Comparison of ENCODE assay signal across 18 cellular contexts in the genomic region with DNA sequence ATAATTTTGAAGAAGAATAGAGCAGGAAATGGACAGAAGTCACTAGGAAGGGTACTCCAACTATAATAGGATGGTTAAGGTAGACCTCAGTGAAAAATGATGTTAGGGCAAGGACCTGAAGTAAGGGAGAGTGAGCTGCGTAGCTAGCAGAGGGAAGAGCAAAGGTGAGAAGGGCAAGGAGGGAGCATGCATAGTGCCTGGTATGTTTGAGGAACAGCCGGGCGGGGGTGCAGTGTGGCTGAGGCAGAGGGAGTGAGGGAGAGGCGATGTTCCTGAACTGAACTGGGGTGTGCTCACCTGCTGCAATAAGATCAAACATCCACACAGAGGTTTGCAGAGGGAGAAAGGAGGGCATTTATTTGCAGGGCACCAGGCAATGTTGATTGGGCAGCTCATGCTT.
DNase-seq lines count a peak whose midpoint lies in the region; ATAC-seq, FAIRE-seq and TF ChIP-seq lines count a peak whose summit lies in the region.
"Had no signal": no experiment of that assay in that cellular context is flagged by ENCODE, and none has a peak within 500 bp of the region (broad histone marks: within the 10 kb centered on the region; RNA-seq: fewer than 3 reads in every experiment).

No MANE protein-coding gene starts in this region.

- peak overlapping the region; percentile 53; the same call in 1 of the 2 replicates for H3K18ac ChIP-seq in H1 (ENCODE audit: extremely low read depth, low read length)

- no peaks in the 10 kb centered on the region for H3K79me2 ChIP-seq in H1 (ENCODE audit: control insufficient read depth in 1 of 2, insufficient read depth in 2 of 2, low read length in 2 of 2)

- H3K9me3 ChIP-seq in H1 (ENCODE audit: insufficient read depth in 2 of 2, low read depth in 1 of 2, low read length in 1 of 2): no peaks in the 10 kb centered on the region
- H3K9me3 ChIP-seq in small intestine (ENCODE audit: control insufficient read depth, low read depth): no peaks in the 10 kb centered on the region
- no peaks in the 10 kb centered on the region for H3K9me3 ChIP-seq in T-helper 17 cell (ENCODE audit: control insufficient read depth, low read length, poor library complexity, severe bottlenecking)

- H3K14ac ChIP-seq in H1 (ENCODE audit: insufficient read length): no peak overlapping the region

- CTCF ChIA-PET in H1 (lab: Charles Lee; ENCODE audit: partially characterized antibody): interaction anchor here (0.6 to 3.8 kb wide), 5 partner anchors 10 to 165 kb away, joined by 3 to 22 read pairs (median 4); no protein-coding TSS in a partner anchor

- no peaks in the 10 kb centered on the region for H3K79me1 ChIP-seq in H1 (ENCODE audit: low read depth, low read length)

- no peak overlapping the region for H3K4ac ChIP-seq in H1 (replicated peaks; ENCODE audit: insufficient read length, low read depth, low read length)

- H2BK120ac ChIP-seq in H1 (replicated peaks; ENCODE audit: low read depth, low read length): no peak overlapping the region

- H3K4me3 Mint-ChIP-seq in T-helper 17 cell: no peak overlapping the region
- H3K4me3 Mint-ChIP-seq: CD14-positive monocyte; CD8-positive, alpha-beta T cell; HFFc6 had no signal

- no peak overlapping the region for H3K4me3 ChIP-seq in H1 (ENCODE audit: extremely low read depth in 1 of 4, insufficient read depth in 2 of 4, low read depth in 3 of 4, low read length in 4 of 4)
- H3K4me3 ChIP-seq in small intestine (ENCODE audit: low read depth in 1 of 2, low read length in 2 of 2): no peak overlapping the region

- no peak overlapping the region for H3K4me2 ChIP-seq in H1 (ENCODE audit: insufficient read depth in 1 of 2, low read depth in 2 of 2, low read length in 2 of 2)

- no peaks in the 10 kb centered on the region for H3K4me1 Mint-ChIP-seq in T-helper 17 cell
- H3K4me1 Mint-ChIP-seq: CD14-positive monocyte had no signal

- ATAC-seq in sciatic nerve: no peak
- ATAC-seq in T-helper 17 cell: no peak
- ATAC-seq: CD8-positive, alpha-beta T cell had no signal

- H4K8ac ChIP-seq in H1 (ENCODE audit: extremely low read depth, insufficient read depth, low read length): no peak overlapping the region

- H3K27ac ChIP-seq in H1 (ENCODE audit: low read depth, low read length) (no peak overlapping the region), small intestine (ENCODE audit: low read depth in 1 of 2, low read length in 1 of 2) (no peak overlapping the region)
- H3K27ac ChIP-seq: 22Rv1 had no signal

- POLR2A ChIA-PET in H1 (lab: Charles Lee; ENCODE audit: partially characterized antibody): interaction anchor here (2.5 kb wide), 1 partner anchor 8 kb away, joined by 11 read pairs; no protein-coding TSS in a partner anchor

- peaks cover 54% of the 10 kb centered on the region for H3K27me3 Mint-ChIP-seq in T-helper 17 cell

- TF ChIP-seq POLR2A in H1 (IDR thresholded peaks at IDR 0.05; ENCODE audit: control extremely low read depth in 1 of 2, low read depth in 2 of 2, low read length in 2 of 2): no peak

- intact Hi-C loops in sciatic nerve (cut with DNase I): no loop called here

- peak in 1 of 2 experiments; percentile 21; a peak in 2 of 4 replicates for TF ChIP-seq RAD21 in H1 (IDR thresholded peaks at IDR 0.05 in 1 of 2, conservative IDR thresholded peaks at IDR 0.05 in 1 of 2; ENCODE audit: low read depth in 2 of 2, low read length in 2 of 2)

- peaks cover 6% of the 10 kb centered on the region for H3K36me3 Mint-ChIP-seq in T-helper 17 cell (ENCODE audit: low read depth)
- H3K36me3 Mint-ChIP-seq: CD14-positive monocyte; CD8-positive, alpha-beta T cell had no signal

- H4K91ac ChIP-seq in H1 (replicated peaks; ENCODE audit: insufficient read length, low read length): no peak overlapping the region

- H3K23me2 ChIP-seq in H1 (ENCODE audit: low read depth, low read length): no peaks in the 10 kb centered on the region

- no peak overlapping the region for H2AFZ ChIP-seq in H1 (ENCODE audit: low read length)

- TF ChIP-seq CTCF in H1 (IDR thresholded peaks at IDR 0.05; ENCODE audit: control extremely low read depth in 1 of 3, insufficient read depth in 1 of 3, low read depth in 1 of 3, low read length in 3 of 3): no peak

- no peak overlapping the region for H2AK5ac ChIP-seq in H1 (ENCODE audit: low read depth, low read length)

- no peak overlapping the region for H3K27ac Mint-ChIP-seq in T-helper 17 cell
- H3K27ac Mint-ChIP-seq: CD14-positive monocyte; CD8-positive, alpha-beta T cell; HFFc6 had no signal

- 72% methylated on average over 4 of the region's 4 CpGs; no CpG with 5 or more reads in 1 of the 2 experiments for WGBS in H1 (ENCODE audit: extremely low coverage in 1 of 2, insufficient coverage in 1 of 2, insufficient read length in 1 of 2, insufficient replicate concordance in 2 of 2, low coverage in 1 of 2, low lambda C conversion rate in 2 of 2, missing lambda C conversion rate in 1 of 2), 2 experiments
- 29 to 72% (median 54%) methylated on average over 4 of the region's 4 CpGs for WGBS in small intestine, 3 donors

- no peak overlapping the region for H2BK20ac ChIP-seq in H1 (ENCODE audit: low read length)

- no peak overlapping the region for H4K5ac ChIP-seq in H1 (ENCODE audit: insufficient read length, low read depth, low read length)

- H3K4me1 ChIP-seq in H1 (replicated peaks in 1 of 4; ENCODE audit: control insufficient read depth in 3 of 4, insufficient read depth in 4 of 4, low read length in 3 of 4) (peaks cover 3 to 14% (median 8%) of the 10 kb centered on the region in 4 experiments; a peak in 5 of 7 replicates), small intestine (ENCODE audit: control insufficient read depth in 2 of 2, insufficient read depth in 1 of 2, low read depth in 1 of 2, low read length in 1 of 2) (no peaks in the 10 kb centered on the region)

- H3K9ac ChIP-seq in H1 (replicated peaks in 1 of 4; ENCODE audit: extremely low read depth in 1 of 4, low read depth in 3 of 4, low read length in 3 of 4): no peak overlapping the region

- DNase-seq in NCI-H2107 treated with DMSO at 0.1 percent for 48 hours (lab: John Stamatoyannopoulos, UW; ENCODE audit: unreplicated experiment): peak; percentile 2
- DNase-seq in NCI-H2107 (lab: John Stamatoyannopoulos, UW): no peak
- no peak for DNase-seq in H1 (ENCODE audit: low read depth in 1 of 2, low spot score in 2 of 2)
- peak; percentile 50 for DNase-seq in islet precursor cell
- DNase-seq in small intestine: peak; percentile 31
- no peak for DNase-seq in kidney glomerular epithelial cell (lab: John Stamatoyannopoulos, UW)
- DNase-seq in sciatic nerve (ENCODE audit: low spot score): no peak
- DNase-seq in T-helper 17 cell: no peak
- DNase-seq: CD8-positive, alpha-beta T cell; COR-L47; DND-41; GDM1; HCEC 1CT; HFFc6 had no signal

- no peaks in the 10 kb centered on the region for H3K27me3 ChIP-seq in H1 (replicated peaks in 1 of 4; ENCODE audit: control insufficient read depth in 3 of 4, extremely low read depth in 1 of 4, insufficient read depth in 3 of 4, low read length in 3 of 4)
- peaks cover 0 to 3% of the 10 kb centered on the region in 2 donors for H3K27me3 ChIP-seq in small intestine (ENCODE audit: control insufficient read depth in 2 of 2, insufficient read depth in 2 of 2, low read length in 2 of 2)

- H3K56ac ChIP-seq in H1 (replicated peaks; ENCODE audit: insufficient read length, low read depth, low read length): no peak overlapping the region

- H2BK5ac ChIP-seq in H1 (ENCODE audit: low read depth, low read length): no peak overlapping the region

- no peak overlapping the region for H2BK15ac ChIP-seq in H1 (ENCODE audit: low read length)

- no peak overlapping the region; the same call in 1 of the 2 replicates for H2BK12ac ChIP-seq in H1 (ENCODE audit: low read depth, low read length)

- H3K36me3 ChIP-seq in H1 (ENCODE audit: control insufficient read depth in 2 of 4, insufficient read depth in 4 of 4, low read length in 3 of 4) (no peaks in the 10 kb centered on the region), small intestine (ENCODE audit: control insufficient read depth in 2 of 2, insufficient read depth in 2 of 2, low read length in 2 of 2) (no peaks in the 10 kb centered on the region)

- FAIRE-seq in H1 (lab: Jason Lieb, UNC) (no peak), small intestine (lab: Jason Lieb, UNC) (no peak)
- FAIRE-seq: GM12892, GM19239 had no signal

- TF ChIP-seq EP300 in H1 (IDR thresholded peaks at IDR 0.05; ENCODE audit: borderline replicate concordance in 1 of 2, low read depth in 2 of 2, low read length in 2 of 2): no peak

- no peaks in the 10 kb centered on the region for H4K20me1 ChIP-seq in H1 (replicated peaks in 1 of 2; ENCODE audit: control insufficient read depth in 1 of 2, insufficient read depth in 2 of 2, low read length in 2 of 2)

- H3K23ac ChIP-seq in H1 (ENCODE audit: insufficient read length): no peak overlapping the region

TF ChIP-seq in H1, 55 proteins besides CTCF, POLR2A, EP300 and RAD21 (continues in another document):
- 0 out of 2 replicates have a peak, but pooled peaks have one; percentile 43 for TF ChIP-seq TEAD4 (IDR thresholded peaks at IDR 0.05; ENCODE audit: low read depth, low read length)
- no peak for TF ChIP-seq FOSL1 (IDR thresholded peaks at IDR 0.05; ENCODE audit: insufficient read depth, low read depth, low read length)
- TF ChIP-seq, protein P1, sequence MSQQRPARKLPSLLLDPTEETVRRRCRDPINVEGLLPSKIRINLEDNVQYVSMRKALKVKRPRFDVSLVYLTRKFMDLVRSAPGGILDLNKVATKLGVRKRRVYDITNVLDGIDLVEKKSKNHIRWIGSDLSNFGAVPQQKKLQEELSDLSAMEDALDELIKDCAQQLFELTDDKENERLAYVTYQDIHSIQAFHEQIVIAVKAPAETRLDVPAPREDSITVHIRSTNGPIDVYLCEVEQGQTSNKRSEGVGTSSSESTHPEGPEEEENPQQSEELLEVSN (IDR thresholded peaks at IDR 0.05): peak; percentile 28; the same call in 1 of the 2 replicates
- no peak for TF ChIP-seq CEBPB (IDR thresholded peaks at IDR 0.05; ENCODE audit: low read depth, low read length)
- TF ChIP-seq, protein P2, sequence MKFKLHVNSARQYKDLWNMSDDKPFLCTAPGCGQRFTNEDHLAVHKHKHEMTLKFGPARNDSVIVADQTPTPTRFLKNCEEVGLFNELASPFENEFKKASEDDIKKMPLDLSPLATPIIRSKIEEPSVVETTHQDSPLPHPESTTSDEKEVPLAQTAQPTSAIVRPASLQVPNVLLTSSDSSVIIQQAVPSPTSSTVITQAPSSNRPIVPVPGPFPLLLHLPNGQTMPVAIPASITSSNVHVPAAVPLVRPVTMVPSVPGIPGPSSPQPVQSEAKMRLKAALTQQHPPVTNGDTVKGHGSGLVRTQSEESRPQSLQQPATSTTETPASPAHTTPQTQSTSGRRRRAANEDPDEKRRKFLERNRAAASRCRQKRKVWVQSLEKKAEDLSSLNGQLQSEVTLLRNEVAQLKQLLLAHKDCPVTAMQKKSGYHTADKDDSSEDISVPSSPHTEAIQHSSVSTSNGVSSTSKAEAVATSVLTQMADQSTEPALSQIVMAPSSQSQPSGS (IDR thresholded peaks at IDR 0.05; ENCODE audit: low read length): no peak
- no peak for TF ChIP-seq BRCA1 (IDR thresholded peaks at IDR 0.05; ENCODE audit: low read depth, low read length)
- TF ChIP-seq, protein P3, sequence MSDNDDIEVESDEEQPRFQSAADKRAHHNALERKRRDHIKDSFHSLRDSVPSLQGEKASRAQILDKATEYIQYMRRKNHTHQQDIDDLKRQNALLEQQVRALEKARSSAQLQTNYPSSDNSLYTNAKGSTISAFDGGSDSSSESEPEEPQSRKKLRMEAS (IDR thresholded peaks at IDR 0.05): peak; percentile 51

Comparison
In these comparisons a context has a peak if more than half of its experiments do, and no peak if none do; other contexts are left out.
1. DNase-seq: peak in NCI-H2107 treated with DMSO at 0.1 percent for 48 hours (single experiment), islet precursor cell (single experiment) and small intestine (single experiment); none in NCI-H2107 (single experiment), H1 (0 of 2), kidney glomerular epithelial cell (single experiment), sciatic nerve (single experiment) and T-helper 17 cell (0 of 3).